Comparison of ENCODE assay signal across 20 cellular contexts in genomic region chr1:14613915-14614314, GRCh38.
DNase-seq lines count a peak whose midpoint lies in the region; ATAC-seq lines count a peak whose summit lies in the region.
"Had no signal": no experiment of that assay in that cellular context is flagged by ENCODE, and none has a peak within 500 bp of the region (broad histone marks: within the 10 kb centered on the region; RNA-seq: fewer than 3 reads in every experiment).

No MANE protein-coding gene starts in this region.

- peak overlapping the region; percentile 39 for H3K27ac ChIP-seq in cingulate gyrus (ENCODE audit: low read depth, low read length)
- H3K27ac ChIP-seq: 22Rv1, GM23248 had no signal

- no peak for ATAC-seq in HG03565 (IDR thresholded peaks at IDR 0.05; ENCODE audit: unreplicated experiment)
- ATAC-seq: Panc1 had no signal

- DNase-seq in NCI-H2196 (lab: John Stamatoyannopoulos, UW; ENCODE audit: unreplicated experiment) = peak; percentile 36
- no peak for DNase-seq in NCI-H2196 treated with DMSO at 0.1 percent for 48 hours (lab: John Stamatoyannopoulos, UW; ENCODE audit: unreplicated experiment)
- peak; percentile 14 for DNase-seq in OCI-M1 (lab: John Stamatoyannopoulos, UW)
- DNase-seq in superior temporal gyrus (ENCODE audit: extremely low spot score) = peak; percentile 50
- no peak for DNase-seq in inferior parietal cortex (ENCODE audit: extremely low spot score)
- DNase-seq in stimulated activated CD4-positive, alpha-beta T cell treated with anti-CD3 and anti-CD28 coated beads, Interleukin-4, amount 100 ng/mL, for 24 hours = no peak
- DNase-seq: AML-193, DMS 273 treated with DMSO at 0.1 percent for 48 hours, GDM1, GM23248, HCEC 1CT, Karpas-422, MG63, NCI-H1092 treated with DMSO at 0.1 percent for 48 hours, NCI-H2227 treated with DMSO at 0.1 percent for 48 hours, NCI-H510A treated with DMSO at 0.1 percent for 48 hours had no signal

Comparison
In these comparisons a context has a peak if more than half of its experiments do, and no peak if none do; other contexts are left out.
1. DNase-seq: peak in NCI-H2196 (single experiment), OCI-M1 (single experiment) and superior temporal gyrus (single experiment); none in NCI-H2196 treated with DMSO at 0.1 percent for 48 hours (single experiment), inferior parietal cortex (single experiment) and stimulated activated CD4-positive, alpha-beta T cell treated with anti-CD3 and anti-CD28 coated beads, Interleukin-4, amount 100 ng/mL, for 24 hours (single experiment).